9 cellular contexts compared by ENCODE assay signal in genomic region chr10:43607199-43607573, GRCh38. TPM values are rescaled to one million over a fixed set of nuclear protein-coding genes. Genes with fewer than 3 reads are reported as not detected.
DNase-seq lines count a peak whose midpoint lies in the region; ATAC-seq and TF ChIP-seq lines count a peak whose summit lies in the region.
"Had no signal": no experiment of that assay in that cellular context is flagged by ENCODE, and none has a peak within 500 bp of the region (broad histone marks: within the 10 kb centered on the region; RNA-seq: fewer than 3 reads in every experiment).

No MANE protein-coding gene starts in this region.

- H3K4me1 ChIP-seq in A673 (ENCODE audit: insufficient read depth, low read length, poor library complexity, severe bottlenecking) (peaks cover 7% of the 10 kb centered on the region), HUES48 (ENCODE audit: control insufficient read depth, insufficient read depth, low read length) (peaks cover 4% of the 10 kb centered on the region; the same call in 1 of the 2 replicates), breast epithelium (peaks cover 0 to 6% of the 10 kb centered on the region in 2 donors), muscle layer of colon (ENCODE audit: insufficient read depth, low read length) (peaks cover 5% of the 10 kb centered on the region)

- BruUV-seq in A673 (replicated peaks; lab: Mats Ljungman, UMichigan), result no TSS peak

- TF ChIP-seq POLR2A in breast epithelium (IDR thresholded peaks at IDR 0.05), result no peak

- no peak overlapping the region; the same call in 1 of the 2 replicates for H3K9ac ChIP-seq in HUES48 (ENCODE audit: low read depth, low read length)
- H3K9ac ChIP-seq in muscle layer of colon (ENCODE audit: low read length), result no peak overlapping the region

- H3K27ac ChIP-seq in A673 (ENCODE audit: low read depth, low read length, poor library complexity, severe bottlenecking), result no peak overlapping the region
- no peak overlapping the region for H3K27ac ChIP-seq in HUES48 (ENCODE audit: low read depth, low read length)
- H3K27ac ChIP-seq in breast epithelium, result peak overlapping the region in 1 of 2 donors; percentile 88
- no peak overlapping the region for H3K27ac ChIP-seq in muscle layer of colon (ENCODE audit: low read depth, low read length)
- H3K27ac ChIP-seq: neutrophil had no signal

- no peak for TF ChIP-seq CTCF in A673 (conservative IDR thresholded peaks at IDR 0.05; ENCODE audit: low read depth, low read length)
- TF ChIP-seq CTCF in breast epithelium (IDR thresholded peaks at IDR 0.05), result no peak

- intact Hi-C loops in A673 (cut with micrococcal nuclease; ENCODE audit: unreplicated experiment) (loop anchor here (2.0 kb wide), 1 partner anchor 32 kb away; the partner anchor contains the start of gene ZNF239), breast epithelium (cut with DNase I; ENCODE audit: low total_unique reads) (no loop called here)

- POLR2A ChIA-PET in A673 (lab: Charles Lee; ENCODE audit: low non-redundant PET), result no interaction called here

- ATAC-seq in GM18498 (IDR thresholded peaks at IDR 0.05; ENCODE audit: unreplicated experiment) (no peak), GM21423 (IDR thresholded peaks at IDR 0.05; ENCODE audit: unreplicated experiment) (no peak)

- CTCF ChIA-PET in A673 (lab: Charles Lee), result no interaction called here

- H3K4me3 ChIP-seq in A673 (ENCODE audit: low read depth, low read length, poor library complexity, severe bottlenecking) (peak overlapping the region; percentile 82), HUES48 (ENCODE audit: low read depth, low read length) (peak overlapping the region; percentile 80), breast epithelium (peak overlapping the region; percentile 76 to 99 (median 96)), muscle layer of colon (ENCODE audit: low read depth in 1 of 2, low read length in 2 of 2) (peak overlapping the region; percentile 66 to 91)

- H3K9me3 ChIP-seq in A673 (ENCODE audit: low read depth, low read length, poor library complexity, severe bottlenecking) (peaks cover 4% of the 10 kb centered on the region), HUES48 (ENCODE audit: control insufficient read depth, insufficient read depth, low read length) (peaks cover 9% of the 10 kb centered on the region; the same call in 1 of the 2 replicates), breast epithelium (no peaks in the 10 kb centered on the region), muscle layer of colon (ENCODE audit: low read length) (no peaks in the 10 kb centered on the region)
- H3K9me3 ChIP-seq: neutrophil had no signal

- no peaks in the 10 kb centered on the region for H3K27me3 ChIP-seq in A673 (replicated peaks; ENCODE audit: insufficient read depth, low read depth, low read length, poor library complexity)
- H3K27me3 ChIP-seq in HUES48 (ENCODE audit: control insufficient read depth, insufficient read depth, low read length), result no peaks in the 10 kb centered on the region
- no peaks in the 10 kb centered on the region for H3K27me3 ChIP-seq in breast epithelium
- H3K27me3 ChIP-seq in muscle layer of colon (ENCODE audit: control insufficient read depth in 1 of 2, insufficient read depth in 2 of 2, low read length in 2 of 2), result no peaks in the 10 kb centered on the region

- DNase-seq in A673 (ENCODE audit: low spot score) (no peak), breast epithelium (ENCODE audit: low spot score in 2 of 2) (no peak), AML-193 (lab: John Stamatoyannopoulos, UW) (no peak), NCI-H2107 (lab: John Stamatoyannopoulos, UW) (no peak)

- H3K36me3 ChIP-seq in A673 (ENCODE audit: insufficient read depth, low read length, poor library complexity, severe bottlenecking) (peaks cover 4% of the 10 kb centered on the region), HUES48 (ENCODE audit: control insufficient read depth, insufficient read depth, low read length) (peaks cover 16% of the 10 kb centered on the region), breast epithelium (no peaks in the 10 kb centered on the region), muscle layer of colon (ENCODE audit: insufficient read depth, low read length) (no peaks in the 10 kb centered on the region)
- H3K36me3 ChIP-seq: neutrophil had no signal

RNA-seq across cellular contexts. Expression of gene ZNF485, which starts 0.9 kb away (rescaled TPM):
- total RNA-seq in A673 (2021) (5.1 and 7.2 TPM in 2 replicates), breast epithelium (1 to 10 TPM; 3.9 to 4.5 (median 4.0) TPM)

RNA-seq across cellular contexts. Expression of gene ZNF239, which starts 32.8 kb away (rescaled TPM):
- total RNA-seq in A673 (2021) (7.9 and 9.7 TPM in 2 replicates), breast epithelium (1 to 10 TPM; 2.7 to 9.1 (median 8.5) TPM)

RNA-seq across cellular contexts. Expression of gene ZNF32, which starts 41.5 kb away (rescaled TPM):
- 37.6 and 40.1 TPM in 2 replicates for total RNA-seq in A673 (2021)
- total RNA-seq in breast epithelium, result 10 to 100 TPM; 53.1 to 74.3 (median 54.4) TPM
